ENCODE assay signal across 1 cellular context in genomic region chr11:33060271-33060670, GRCh38.
TF ChIP-seq lines count a peak whose summit lies in the region.

No MANE protein-coding gene starts in this region.

TF ChIP-seq in WTC11, 78 proteins besides CTCF, POLR2A, EP300 and RAD21:
- TF ChIP-seq AFF4 (CRISPR knock-in tag; IDR thresholded peaks at IDR 0.05; ENCODE audit: borderline replicate concordance) (no peak), ZSCAN18 (CRISPR knock-in tag; IDR thresholded peaks at IDR 0.05) (no peak), ESRRA (CRISPR knock-in tag; IDR thresholded peaks at IDR 0.05; ENCODE audit: borderline replicate concordance) (no peak), ARID4B (CRISPR knock-in tag; IDR thresholded peaks at IDR 0.05; ENCODE audit: borderline replicate concordance) (no peak), ATF1 (CRISPR knock-in tag; IDR thresholded peaks at IDR 0.05) (no peak), CREB1 (CRISPR knock-in tag; IDR thresholded peaks at IDR 0.05) (no peak), EMX1 (CRISPR knock-in tag; IDR thresholded peaks at IDR 0.05) (no peak), MLX (CRISPR knock-in tag; IDR thresholded peaks at IDR 0.05) (no peak), NFYB (CRISPR knock-in tag; conservative IDR thresholded peaks at IDR 0.05; ENCODE audit: low read depth) (no peak), NR1H2 (CRISPR knock-in tag; IDR thresholded peaks at IDR 0.05) (no peak), ATF6 (CRISPR knock-in tag; IDR thresholded peaks at IDR 0.05) (no peak), RORB (CRISPR knock-in tag; IDR thresholded peaks at IDR 0.05) (no peak), CBFB (CRISPR knock-in tag; IDR thresholded peaks at IDR 0.05; ENCODE audit: low read depth) (no peak), FOXP4 (CRISPR knock-in tag; IDR thresholded peaks at IDR 0.05) (no peak), CDX4 (CRISPR knock-in tag; IDR thresholded peaks at IDR 0.05; ENCODE audit: borderline replicate concordance) (no peak)
